ENCODE assay signal across 8 cellular contexts in the genomic region with DNA sequence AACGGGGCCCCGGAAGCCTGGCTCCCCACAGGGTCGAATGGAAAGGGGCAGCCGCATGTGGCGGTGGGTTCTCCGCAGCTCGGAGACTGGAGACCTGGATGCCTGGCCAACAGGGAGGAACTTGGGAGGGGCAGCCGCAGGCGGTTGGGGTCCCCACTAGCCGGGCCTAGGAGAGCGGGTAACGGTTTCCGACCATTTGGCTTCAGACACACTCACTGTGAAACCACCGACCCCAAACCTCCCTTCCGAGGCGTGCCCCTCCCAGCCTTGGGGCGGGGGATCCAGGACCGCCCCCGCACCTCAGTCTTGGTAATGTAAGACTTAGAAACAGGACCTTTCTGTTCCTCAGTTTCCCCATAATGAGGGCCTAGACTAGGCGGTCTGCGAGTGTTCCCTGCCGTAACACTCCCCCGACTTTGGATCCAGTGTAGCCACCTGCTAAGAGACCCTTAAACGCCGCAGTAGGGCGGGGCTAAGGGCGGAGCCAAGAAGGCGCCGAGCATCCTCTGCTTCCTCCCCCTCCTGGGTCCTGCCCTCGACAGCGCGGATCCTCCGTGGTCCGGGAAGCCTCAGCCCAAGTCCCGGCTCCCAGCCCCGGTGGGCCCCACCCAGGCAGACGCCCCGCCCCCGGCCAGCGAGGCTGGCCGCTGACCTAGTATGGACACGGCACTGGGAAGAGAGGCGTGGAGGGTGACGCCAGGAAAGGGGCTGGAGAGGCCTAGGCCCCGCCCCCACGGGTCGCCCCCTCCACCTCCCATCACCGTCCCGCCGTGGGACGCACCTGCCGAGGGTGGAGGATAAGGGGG. TPM values are rescaled to one million over a fixed set of nuclear protein-coding genes. Genes with fewer than 3 reads are reported as not detected.
DNase-seq lines count a peak whose midpoint lies in the region; ATAC-seq and TF ChIP-seq lines count a peak whose summit lies in the region.

No MANE protein-coding gene starts in this region.

- intact Hi-C loops in OCI-LY7 (cut with micrococcal nuclease; ENCODE audit: unreplicated experiment): loop anchor here (1.0 kb wide), 1 partner anchor 33 kb away; a partner anchor contains a TSS
- intact Hi-C loops in Right ventricle myocardium inferior (cut with DNase I): no loop called here

- H3K4me3 ChIP-seq in OCI-LY7 (ENCODE audit: low read depth, low read length, poor library complexity, severe bottlenecking): peak overlapping the region; percentile 89
- peak overlapping the region; percentile 54 for H3K4me3 ChIP-seq in urinary bladder (ENCODE audit: low read depth, low read length)

- peak overlapping the region; percentile 67 for H3K4me3 Mint-ChIP-seq in osteocyte (ENCODE audit: unreplicated experiment)

- H3K4me1 Mint-ChIP-seq in osteocyte (ENCODE audit: unreplicated experiment): peaks cover 43% of the 10 kb centered on the region

- no peaks in the 10 kb centered on the region for H3K27me3 Mint-ChIP-seq in osteocyte (ENCODE audit: unreplicated experiment)

- H4K20me1 ChIP-seq in OCI-LY7 (ENCODE audit: insufficient read depth, low read length): 0 out of 2 replicates have a peak, but pooled peaks cover 7% of the 10 kb centered on the region

- under 1% methylated on average over 52 of the region's 52 CpGs for WGBS in urinary bladder

- H3K4me1 ChIP-seq in OCI-LY7 (ENCODE audit: insufficient read depth, low read length, poor library complexity, severe bottlenecking) (peaks cover 45% of the 10 kb centered on the region), urinary bladder (ENCODE audit: insufficient read depth) (peaks cover 2% of the 10 kb centered on the region)

- H2AFZ ChIP-seq in OCI-LY7 (ENCODE audit: low read length): peak overlapping the region; percentile 78

- CTCF ChIA-PET in OCI-LY7 (lab: Charles Lee; ENCODE audit: unreplicated experiment): interaction anchor here (1.9 kb wide), 1 partner anchor 26 kb away, joined by 6 read pairs; no protein-coding TSS in a partner anchor

- no peaks in the 10 kb centered on the region for H3K9me3 ChIP-seq in OCI-LY7 (ENCODE audit: low read length)

- H3K36me3 ChIP-seq in OCI-LY7 (ENCODE audit: insufficient read depth, low read length) (peaks cover 12% of the 10 kb centered on the region), urinary bladder (ENCODE audit: insufficient read depth) (no peaks in the 10 kb centered on the region)

- ATAC-seq in Right ventricle myocardium inferior: peak; percentile 68
- ATAC-seq in HG03025 (IDR thresholded peaks at IDR 0.05; ENCODE audit: low FRiP score, unreplicated experiment): no peak
- no peak for ATAC-seq in HG02870 (IDR thresholded peaks at IDR 0.05; ENCODE audit: unreplicated experiment)

- H3K9me2 ChIP-seq in OCI-LY7 (ENCODE audit: insufficient read depth, low read length): no peaks in the 10 kb centered on the region

- peak overlapping the region; percentile 95 for H3K27ac ChIP-seq in OCI-LY7 (ENCODE audit: low read depth, low read length, poor library complexity, severe bottlenecking)
- peak overlapping the region; percentile 62 for H3K27ac ChIP-seq in urinary bladder (ENCODE audit: low read depth)

- peak; percentile 90 for DNase-seq in OCI-LY7 (ENCODE audit: low spot score)
- peak; percentile 88 for DNase-seq in activated effector memory CD4-positive, alpha-beta T cell treated with anti-CD3 and anti-CD28 coated beads, Interleukin-2, amount 50 U/mL, for 16 hours
- peak; percentile 96 for DNase-seq in Right ventricle myocardium inferior (ENCODE audit: missing footprints)
- DNase-seq in osteocyte (ENCODE audit: extremely low spot score, unreplicated experiment): no peak

- TF ChIP-seq POLR2A in GM15510 (IDR thresholded peaks at IDR 0.05; ENCODE audit: borderline replicate concordance, extremely low read depth, insufficient read length): peak; percentile 41

- BruUV-seq in OCI-LY7 (replicated peaks; lab: Mats Ljungman, UMichigan): no TSS peak

- H3K79me2 ChIP-seq in OCI-LY7 (ENCODE audit: insufficient read depth, low read depth, low read length): peaks cover 6% of the 10 kb centered on the region; the same call in 1 of the 2 replicates

- POLR2A ChIA-PET in OCI-LY7 (lab: Charles Lee): interaction anchor here (0.6 to 2.8 kb wide), 4 partner anchors 18 to 35 kb away, joined by 3 to 9 read pairs (median 4); no protein-coding TSS in a partner anchor

- no peaks in the 10 kb centered on the region for H3K36me3 Mint-ChIP-seq in osteocyte (ENCODE audit: unreplicated experiment)

- peak overlapping the region; percentile 90 for H3K4me2 ChIP-seq in OCI-LY7 (ENCODE audit: low read length)

- no peaks in the 10 kb centered on the region for H3K9me3 Mint-ChIP-seq in osteocyte (ENCODE audit: unreplicated experiment)

- peak overlapping the region; percentile 79 for H3K27ac Mint-ChIP-seq in osteocyte (ENCODE audit: unreplicated experiment)

- no peak for TF ChIP-seq CTCF in OCI-LY7 (conservative IDR thresholded peaks at IDR 0.05; ENCODE audit: low read length)
- no peak for TF ChIP-seq CTCF in osteocyte (IDR thresholded peaks at IDR 0.05)

RNA-seq across cellular contexts. Expression of a gene that starts 1.8 kb away (rescaled TPM):
- 127 and 145 TPM in 2 replicates for total RNA-seq in OCI-LY7 (2014; rRNA removed; shearing (Covaris generic))
- total RNA-seq in OCI-LY7 (2022) (195 and 205 TPM in 2 replicates), Right ventricle myocardium inferior (46.8 TPM), osteocyte (10.3 and 11.2 TPM in 2 replicates), urinary bladder (7.6 TPM)
- polyA plus RNA-seq in urinary bladder: 46.1 TPM

RNA-seq across cellular contexts. Expression of a gene that starts 14.0 kb away (rescaled TPM):
- total RNA-seq in OCI-LY7 (2014; rRNA removed; shearing (Covaris generic)): 2.2 and 10.1 TPM in 2 replicates
- 2.2 and 2.4 TPM in 2 replicates for total RNA-seq in OCI-LY7 (2022)
- 179 TPM for total RNA-seq in Right ventricle myocardium inferior
- 0.73 and 0.84 TPM in 2 replicates for total RNA-seq in osteocyte
- total RNA-seq in urinary bladder: 15.1 TPM
- 33.6 TPM for polyA plus RNA-seq in urinary bladder

RNA-seq across cellular contexts. Expression of a gene that starts 22.7 kb away (rescaled TPM):
- total RNA-seq in OCI-LY7 (2014; rRNA removed; shearing (Covaris generic)): 2.2 and 2.4 TPM in 2 replicates
- total RNA-seq in OCI-LY7 (2022) (1.6 and 3.3 TPM in 2 replicates), Right ventricle myocardium inferior (1.9 TPM), osteocyte (2.6 and 2.7 TPM in 2 replicates), urinary bladder (11.5 TPM)
- polyA plus RNA-seq in urinary bladder: 30.5 TPM

RNA-seq across cellular contexts. Expression of a gene that starts 32.6 kb away (rescaled TPM):
- total RNA-seq in OCI-LY7 (2014; rRNA removed; shearing (Covaris generic)): 247 and 261 TPM in 2 replicates
- total RNA-seq in OCI-LY7 (2022) (535 TPM in 2 replicates), Right ventricle myocardium inferior (172 TPM), osteocyte (267 and 290 TPM in 2 replicates), urinary bladder (111 TPM)
- polyA plus RNA-seq in urinary bladder: 115 TPM

RNA-seq across cellular contexts. Expression of a gene that starts 57.3 kb away (rescaled TPM):
- 109 and 115 TPM in 2 replicates for total RNA-seq in OCI-LY7 (2014; rRNA removed; shearing (Covaris generic))
- total RNA-seq in OCI-LY7 (2022): 110 and 122 TPM in 2 replicates
- 11.3 TPM for total RNA-seq in Right ventricle myocardium inferior
- total RNA-seq in osteocyte: 16.0 and 18.6 TPM in 2 replicates
- total RNA-seq in urinary bladder: 11.7 TPM
- polyA plus RNA-seq in urinary bladder: 13.9 TPM

Comparison
In these comparisons a context has a peak if more than half of its experiments do, and no peak if none do; other contexts are left out.
1. RNA of a gene that starts 14.0 kb away (total RNA-seq): 179 TPM in Right ventricle myocardium inferior (single experiment); 15.1 TPM in urinary bladder (single experiment), 2.2 to 10.1 TPM in OCI-LY7 and 0.73 to 0.84 TPM in osteocyte; every median in the first group is over 10 times any median in the second.